In the genomic region with DNA sequence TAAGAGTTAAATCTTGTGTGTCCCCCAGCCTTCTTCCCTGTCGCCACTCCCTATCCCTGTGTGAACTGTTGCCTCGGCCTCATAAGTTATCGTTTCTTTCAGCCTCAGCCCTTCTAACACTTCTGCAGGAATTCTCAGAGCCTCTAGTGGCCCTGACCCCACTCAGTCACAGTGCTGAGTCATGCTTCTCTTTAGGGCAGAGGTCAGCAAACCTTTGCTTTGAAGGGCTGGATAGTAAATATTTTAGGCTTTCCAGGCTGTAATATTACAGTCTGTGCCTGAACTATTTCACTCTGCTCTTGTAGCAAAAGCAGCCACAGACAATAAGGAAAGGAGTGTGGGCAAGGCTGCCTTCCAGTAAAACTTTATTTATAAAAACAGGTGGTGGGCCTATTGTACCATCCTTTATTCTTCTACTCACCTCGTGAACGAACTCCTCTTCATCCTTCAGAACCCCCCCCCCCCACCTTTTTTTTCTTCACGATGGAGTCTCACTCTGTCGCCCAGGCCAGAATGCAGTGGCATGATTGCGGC, we compare ENCODE assay signal across 1 cellular context.
TF ChIP-seq lines count a peak whose summit lies in the region.

No MANE protein-coding gene starts in this region.

TF ChIP-seq in HepG2, 621 proteins besides CTCF, POLR2A, EP300 and RAD21 (continued from another document and continues in another):
- no peak for TF ChIP-seq ATF7 (IDR thresholded peaks at IDR 0.05)
- no peak for TF ChIP-seq ATF7 (CRISPR knock-in tag; IDR thresholded peaks at IDR 0.05)
- no peak for TF ChIP-seq ZNF777 (CRISPR knock-in tag; IDR thresholded peaks at IDR 0.05)
- TF ChIP-seq, protein P1, sequence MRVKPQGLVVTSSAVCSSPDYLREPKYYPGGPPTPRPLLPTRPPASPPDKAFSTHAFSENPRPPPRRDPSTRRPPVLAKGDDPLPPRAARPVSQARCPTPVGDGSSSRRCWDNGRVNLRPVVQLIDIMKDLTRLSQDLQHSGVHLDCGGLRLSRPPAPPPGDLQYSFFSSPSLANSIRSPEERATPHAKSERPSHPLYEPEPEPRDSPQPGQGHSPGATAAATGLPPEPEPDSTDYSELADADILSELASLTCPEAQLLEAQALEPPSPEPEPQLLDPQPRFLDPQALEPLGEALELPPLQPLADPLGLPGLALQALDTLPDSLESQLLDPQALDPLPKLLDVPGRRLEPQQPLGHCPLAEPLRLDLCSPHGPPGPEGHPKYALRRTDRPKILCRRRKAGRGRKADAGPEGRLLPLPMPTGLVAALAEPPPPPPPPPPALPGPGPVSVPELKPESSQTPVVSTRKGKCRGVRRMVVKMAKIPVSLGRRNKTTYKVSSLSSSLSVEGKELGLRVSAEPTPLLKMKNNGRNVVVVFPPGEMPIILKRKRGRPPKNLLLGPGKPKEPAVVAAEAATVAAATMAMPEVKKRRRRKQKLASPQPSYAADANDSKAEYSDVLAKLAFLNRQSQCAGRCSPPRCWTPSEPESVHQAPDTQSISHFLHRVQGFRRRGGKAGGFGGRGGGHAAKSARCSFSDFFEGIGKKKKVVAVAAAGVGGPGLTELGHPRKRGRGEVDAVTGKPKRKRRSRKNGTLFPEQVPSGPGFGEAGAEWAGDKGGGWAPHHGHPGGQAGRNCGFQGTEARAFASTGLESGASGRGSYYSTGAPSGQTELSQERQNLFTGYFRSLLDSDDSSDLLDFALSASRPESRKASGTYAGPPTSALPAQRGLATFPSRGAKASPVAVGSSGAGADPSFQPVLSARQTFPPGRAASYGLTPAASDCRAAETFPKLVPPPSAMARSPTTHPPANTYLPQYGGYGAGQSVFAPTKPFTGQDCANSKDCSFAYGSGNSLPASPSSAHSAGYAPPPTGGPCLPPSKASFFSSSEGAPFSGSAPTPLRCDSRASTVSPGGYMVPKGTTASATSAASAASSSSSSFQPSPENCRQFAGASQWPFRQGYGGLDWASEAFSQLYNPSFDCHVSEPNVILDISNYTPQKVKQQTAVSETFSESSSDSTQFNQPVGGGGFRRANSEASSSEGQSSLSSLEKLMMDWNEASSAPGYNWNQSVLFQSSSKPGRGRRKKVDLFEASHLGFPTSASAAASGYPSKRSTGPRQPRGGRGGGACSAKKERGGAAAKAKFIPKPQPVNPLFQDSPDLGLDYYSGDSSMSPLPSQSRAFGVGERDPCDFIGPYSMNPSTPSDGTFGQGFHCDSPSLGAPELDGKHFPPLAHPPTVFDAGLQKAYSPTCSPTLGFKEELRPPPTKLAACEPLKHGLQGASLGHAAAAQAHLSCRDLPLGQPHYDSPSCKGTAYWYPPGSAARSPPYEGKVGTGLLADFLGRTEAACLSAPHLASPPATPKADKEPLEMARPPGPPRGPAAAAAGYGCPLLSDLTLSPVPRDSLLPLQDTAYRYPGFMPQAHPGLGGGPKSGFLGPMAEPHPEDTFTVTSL (CRISPR knock-in tag; IDR thresholded peaks at IDR 0.05; ENCODE audit: borderline replicate concordance), result peak; percentile 72; the same call in 1 of the 2 replicates
- TF ChIP-seq JUND (CRISPR knock-in tag; IDR thresholded peaks at IDR 0.05), result peak; percentile 80; the same call in 1 of the 2 replicates
- TF ChIP-seq BCL6 (CRISPR knock-in tag; IDR thresholded peaks at IDR 0.05), result peak; percentile 89
- TF ChIP-seq ZBTB21 (CRISPR knock-in tag; IDR thresholded peaks at IDR 0.05), result no peak
- TF ChIP-seq, protein P2, sequence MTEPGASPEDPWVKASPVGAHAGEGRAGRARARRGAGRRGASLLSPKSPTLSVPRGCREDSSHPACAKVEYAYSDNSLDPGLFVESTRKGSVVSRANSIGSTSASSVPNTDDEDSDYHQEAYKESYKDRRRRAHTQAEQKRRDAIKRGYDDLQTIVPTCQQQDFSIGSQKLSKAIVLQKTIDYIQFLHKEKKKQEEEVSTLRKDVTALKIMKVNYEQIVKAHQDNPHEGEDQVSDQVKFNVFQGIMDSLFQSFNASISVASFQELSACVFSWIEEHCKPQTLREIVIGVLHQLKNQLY (CRISPR knock-in tag; IDR thresholded peaks at IDR 0.05), result no peak
- 0 out of 2 replicates have a peak, but pooled peaks have one; percentile 31 for TF ChIP-seq HOXA3 (CRISPR knock-in tag; IDR thresholded peaks at IDR 0.05)
- TF ChIP-seq, protein P3, sequence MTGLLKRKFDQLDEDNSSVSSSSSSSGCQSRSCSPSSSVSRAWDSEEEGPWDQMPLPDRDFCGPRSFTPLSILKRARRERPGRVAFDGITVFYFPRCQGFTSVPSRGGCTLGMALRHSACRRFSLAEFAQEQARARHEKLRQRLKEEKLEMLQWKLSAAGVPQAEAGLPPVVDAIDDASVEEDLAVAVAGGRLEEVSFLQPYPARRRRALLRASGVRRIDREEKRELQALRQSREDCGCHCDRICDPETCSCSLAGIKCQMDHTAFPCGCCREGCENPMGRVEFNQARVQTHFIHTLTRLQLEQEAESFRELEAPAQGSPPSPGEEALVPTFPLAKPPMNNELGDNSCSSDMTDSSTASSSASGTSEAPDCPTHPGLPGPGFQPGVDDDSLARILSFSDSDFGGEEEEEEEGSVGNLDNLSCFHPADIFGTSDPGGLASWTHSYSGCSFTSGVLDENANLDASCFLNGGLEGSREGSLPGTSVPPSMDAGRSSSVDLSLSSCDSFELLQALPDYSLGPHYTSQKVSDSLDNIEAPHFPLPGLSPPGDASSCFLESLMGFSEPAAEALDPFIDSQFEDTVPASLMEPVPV (CRISPR knock-in tag; IDR thresholded peaks at IDR 0.05), result no peak
- no peak for TF ChIP-seq ZNF577 (CRISPR knock-in tag; IDR thresholded peaks at IDR 0.05; ENCODE audit: borderline replicate concordance, low read depth)
- no peak for TF ChIP-seq ZNF766 (CRISPR knock-in tag; IDR thresholded peaks at IDR 0.05; ENCODE audit: borderline replicate concordance)
- TF ChIP-seq, protein P4, sequence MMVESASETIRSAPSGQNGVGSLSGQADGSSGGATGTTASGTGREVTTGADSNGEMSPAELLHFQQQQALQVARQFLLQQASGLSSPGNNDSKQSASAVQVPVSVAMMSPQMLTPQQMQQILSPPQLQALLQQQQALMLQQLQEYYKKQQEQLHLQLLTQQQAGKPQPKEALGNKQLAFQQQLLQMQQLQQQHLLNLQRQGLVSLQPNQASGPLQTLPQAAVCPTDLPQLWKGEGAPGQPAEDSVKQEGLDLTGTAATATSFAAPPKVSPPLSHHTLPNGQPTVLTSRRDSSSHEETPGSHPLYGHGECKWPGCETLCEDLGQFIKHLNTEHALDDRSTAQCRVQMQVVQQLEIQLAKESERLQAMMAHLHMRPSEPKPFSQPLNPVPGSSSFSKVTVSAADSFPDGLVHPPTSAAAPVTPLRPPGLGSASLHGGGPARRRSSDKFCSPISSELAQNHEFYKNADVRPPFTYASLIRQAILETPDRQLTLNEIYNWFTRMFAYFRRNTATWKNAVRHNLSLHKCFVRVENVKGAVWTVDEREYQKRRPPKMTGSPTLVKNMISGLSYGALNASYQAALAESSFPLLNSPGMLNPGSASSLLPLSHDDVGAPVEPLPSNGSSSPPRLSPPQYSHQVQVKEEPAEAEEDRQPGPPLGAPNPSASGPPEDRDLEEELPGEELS (CRISPR knock-in tag; IDR thresholded peaks at IDR 0.05), result peak; percentile 53
- TF ChIP-seq MAFF (IDR thresholded peaks at IDR 0.05; ENCODE audit: low read depth, low read length), result peak; percentile 98
- TF ChIP-seq ELF1 (CRISPR knock-in tag; IDR thresholded peaks at IDR 0.05), result no peak
- TF ChIP-seq SMC3 (IDR thresholded peaks at IDR 0.05; ENCODE audit: low read length), result peak; percentile 31; the same call in 1 of the 2 replicates
- TF ChIP-seq, protein P5, sequence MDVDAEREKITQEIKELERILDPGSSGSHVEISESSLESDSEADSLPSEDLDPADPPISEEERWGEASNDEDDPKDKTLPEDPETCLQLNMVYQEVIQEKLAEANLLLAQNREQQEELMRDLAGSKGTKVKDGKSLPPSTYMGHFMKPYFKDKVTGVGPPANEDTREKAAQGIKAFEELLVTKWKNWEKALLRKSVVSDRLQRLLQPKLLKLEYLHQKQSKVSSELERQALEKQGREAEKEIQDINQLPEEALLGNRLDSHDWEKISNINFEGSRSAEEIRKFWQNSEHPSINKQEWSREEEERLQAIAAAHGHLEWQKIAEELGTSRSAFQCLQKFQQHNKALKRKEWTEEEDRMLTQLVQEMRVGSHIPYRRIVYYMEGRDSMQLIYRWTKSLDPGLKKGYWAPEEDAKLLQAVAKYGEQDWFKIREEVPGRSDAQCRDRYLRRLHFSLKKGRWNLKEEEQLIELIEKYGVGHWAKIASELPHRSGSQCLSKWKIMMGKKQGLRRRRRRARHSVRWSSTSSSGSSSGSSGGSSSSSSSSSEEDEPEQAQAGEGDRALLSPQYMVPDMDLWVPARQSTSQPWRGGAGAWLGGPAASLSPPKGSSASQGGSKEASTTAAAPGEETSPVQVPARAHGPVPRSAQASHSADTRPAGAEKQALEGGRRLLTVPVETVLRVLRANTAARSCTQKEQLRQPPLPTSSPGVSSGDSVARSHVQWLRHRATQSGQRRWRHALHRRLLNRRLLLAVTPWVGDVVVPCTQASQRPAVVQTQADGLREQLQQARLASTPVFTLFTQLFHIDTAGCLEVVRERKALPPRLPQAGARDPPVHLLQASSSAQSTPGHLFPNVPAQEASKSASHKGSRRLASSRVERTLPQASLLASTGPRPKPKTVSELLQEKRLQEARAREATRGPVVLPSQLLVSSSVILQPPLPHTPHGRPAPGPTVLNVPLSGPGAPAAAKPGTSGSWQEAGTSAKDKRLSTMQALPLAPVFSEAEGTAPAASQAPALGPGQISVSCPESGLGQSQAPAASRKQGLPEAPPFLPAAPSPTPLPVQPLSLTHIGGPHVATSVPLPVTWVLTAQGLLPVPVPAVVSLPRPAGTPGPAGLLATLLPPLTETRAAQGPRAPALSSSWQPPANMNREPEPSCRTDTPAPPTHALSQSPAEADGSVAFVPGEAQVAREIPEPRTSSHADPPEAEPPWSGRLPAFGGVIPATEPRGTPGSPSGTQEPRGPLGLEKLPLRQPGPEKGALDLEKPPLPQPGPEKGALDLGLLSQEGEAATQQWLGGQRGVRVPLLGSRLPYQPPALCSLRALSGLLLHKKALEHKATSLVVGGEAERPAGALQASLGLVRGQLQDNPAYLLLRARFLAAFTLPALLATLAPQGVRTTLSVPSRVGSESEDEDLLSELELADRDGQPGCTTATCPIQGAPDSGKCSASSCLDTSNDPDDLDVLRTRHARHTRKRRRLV (CRISPR knock-in tag; IDR thresholded peaks at IDR 0.05), result no peak
- no peak for TF ChIP-seq ZNF564 (CRISPR knock-in tag; IDR thresholded peaks at IDR 0.05)
- TF ChIP-seq TBX2 (CRISPR knock-in tag; IDR thresholded peaks at IDR 0.05; ENCODE audit: borderline replicate concordance), result peak; percentile 58; the same call in 1 of the 2 replicates
- TF ChIP-seq GABPB1 (CRISPR knock-in tag; IDR thresholded peaks at IDR 0.05), result no peak
- TF ChIP-seq RBAK (CRISPR knock-in tag; IDR thresholded peaks at IDR 0.05), result no peak
- TF ChIP-seq, protein P6, sequence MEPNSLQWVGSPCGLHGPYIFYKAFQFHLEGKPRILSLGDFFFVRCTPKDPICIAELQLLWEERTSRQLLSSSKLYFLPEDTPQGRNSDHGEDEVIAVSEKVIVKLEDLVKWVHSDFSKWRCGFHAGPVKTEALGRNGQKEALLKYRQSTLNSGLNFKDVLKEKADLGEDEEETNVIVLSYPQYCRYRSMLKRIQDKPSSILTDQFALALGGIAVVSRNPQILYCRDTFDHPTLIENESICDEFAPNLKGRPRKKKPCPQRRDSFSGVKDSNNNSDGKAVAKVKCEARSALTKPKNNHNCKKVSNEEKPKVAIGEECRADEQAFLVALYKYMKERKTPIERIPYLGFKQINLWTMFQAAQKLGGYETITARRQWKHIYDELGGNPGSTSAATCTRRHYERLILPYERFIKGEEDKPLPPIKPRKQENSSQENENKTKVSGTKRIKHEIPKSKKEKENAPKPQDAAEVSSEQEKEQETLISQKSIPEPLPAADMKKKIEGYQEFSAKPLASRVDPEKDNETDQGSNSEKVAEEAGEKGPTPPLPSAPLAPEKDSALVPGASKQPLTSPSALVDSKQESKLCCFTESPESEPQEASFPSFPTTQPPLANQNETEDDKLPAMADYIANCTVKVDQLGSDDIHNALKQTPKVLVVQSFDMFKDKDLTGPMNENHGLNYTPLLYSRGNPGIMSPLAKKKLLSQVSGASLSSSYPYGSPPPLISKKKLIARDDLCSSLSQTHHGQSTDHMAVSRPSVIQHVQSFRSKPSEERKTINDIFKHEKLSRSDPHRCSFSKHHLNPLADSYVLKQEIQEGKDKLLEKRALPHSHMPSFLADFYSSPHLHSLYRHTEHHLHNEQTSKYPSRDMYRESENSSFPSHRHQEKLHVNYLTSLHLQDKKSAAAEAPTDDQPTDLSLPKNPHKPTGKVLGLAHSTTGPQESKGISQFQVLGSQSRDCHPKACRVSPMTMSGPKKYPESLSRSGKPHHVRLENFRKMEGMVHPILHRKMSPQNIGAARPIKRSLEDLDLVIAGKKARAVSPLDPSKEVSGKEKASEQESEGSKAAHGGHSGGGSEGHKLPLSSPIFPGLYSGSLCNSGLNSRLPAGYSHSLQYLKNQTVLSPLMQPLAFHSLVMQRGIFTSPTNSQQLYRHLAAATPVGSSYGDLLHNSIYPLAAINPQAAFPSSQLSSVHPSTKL (CRISPR knock-in tag; IDR thresholded peaks at IDR 0.05), result peak; percentile 94
- peak; percentile 95 for TF ChIP-seq MAFG (CRISPR knock-in tag; IDR thresholded peaks at IDR 0.05)
- TF ChIP-seq, protein P7, sequence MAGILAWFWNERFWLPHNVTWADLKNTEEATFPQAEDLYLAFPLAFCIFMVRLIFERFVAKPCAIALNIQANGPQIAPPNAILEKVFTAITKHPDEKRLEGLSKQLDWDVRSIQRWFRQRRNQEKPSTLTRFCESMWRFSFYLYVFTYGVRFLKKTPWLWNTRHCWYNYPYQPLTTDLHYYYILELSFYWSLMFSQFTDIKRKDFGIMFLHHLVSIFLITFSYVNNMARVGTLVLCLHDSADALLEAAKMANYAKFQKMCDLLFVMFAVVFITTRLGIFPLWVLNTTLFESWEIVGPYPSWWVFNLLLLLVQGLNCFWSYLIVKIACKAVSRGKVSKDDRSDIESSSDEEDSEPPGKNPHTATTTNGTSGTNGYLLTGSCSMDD (CRISPR knock-in tag; IDR thresholded peaks at IDR 0.05), result no peak
- peak; percentile 58 for TF ChIP-seq KAT8 (CRISPR knock-in tag; IDR thresholded peaks at IDR 0.05)
- no peak for TF ChIP-seq MAZ (IDR thresholded peaks at IDR 0.05; ENCODE audit: borderline replicate concordance, low read depth, low read length)
- TF ChIP-seq MAZ (CRISPR knock-in tag; IDR thresholded peaks at IDR 0.05; ENCODE audit: low read depth), result no peak
- 0 out of 2 replicates have a peak, but pooled peaks have one; percentile 31 for TF ChIP-seq KAT7 (CRISPR knock-in tag; IDR thresholded peaks at IDR 0.05; ENCODE audit: borderline replicate concordance)
- no peak for TF ChIP-seq ZC3H13 (CRISPR knock-in tag; IDR thresholded peaks at IDR 0.05)
- TF ChIP-seq, protein P8, sequence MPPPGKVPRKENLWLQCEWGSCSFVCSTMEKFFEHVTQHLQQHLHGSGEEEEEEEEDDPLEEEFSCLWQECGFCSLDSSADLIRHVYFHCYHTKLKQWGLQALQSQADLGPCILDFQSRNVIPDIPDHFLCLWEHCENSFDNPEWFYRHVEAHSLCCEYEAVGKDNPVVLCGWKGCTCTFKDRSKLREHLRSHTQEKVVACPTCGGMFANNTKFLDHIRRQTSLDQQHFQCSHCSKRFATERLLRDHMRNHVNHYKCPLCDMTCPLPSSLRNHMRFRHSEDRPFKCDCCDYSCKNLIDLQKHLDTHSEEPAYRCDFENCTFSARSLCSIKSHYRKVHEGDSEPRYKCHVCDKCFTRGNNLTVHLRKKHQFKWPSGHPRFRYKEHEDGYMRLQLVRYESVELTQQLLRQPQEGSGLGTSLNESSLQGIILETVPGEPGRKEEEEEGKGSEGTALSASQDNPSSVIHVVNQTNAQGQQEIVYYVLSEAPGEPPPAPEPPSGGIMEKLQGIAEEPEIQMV (CRISPR knock-in tag; IDR thresholded peaks at IDR 0.05; ENCODE audit: low read depth), result no peak
